ENCODE assay signal across 1 cellular context in genomic region chr1:16178596-16179497, GRCh38.
TF ChIP-seq lines count a peak whose summit lies in the region.

No MANE protein-coding gene starts in this region.

TF ChIP-seq in HepG2, 621 proteins besides CTCF, POLR2A, EP300 and RAD21 (continued from another document and continues in another):
- peak; percentile 48; the same call in 1 of the 2 replicates for TF ChIP-seq ARID4A (CRISPR knock-in tag; IDR thresholded peaks at IDR 0.05; ENCODE audit: borderline replicate concordance)
- TF ChIP-seq ZSCAN21 (CRISPR knock-in tag; IDR thresholded peaks at IDR 0.05; ENCODE audit: borderline replicate concordance): peak; percentile 72; the same call in 1 of the 2 replicates
- no peak for TF ChIP-seq DR1 (CRISPR knock-in tag; IDR thresholded peaks at IDR 0.05)
- peak; percentile 77 for TF ChIP-seq IRF9 (CRISPR knock-in tag; IDR thresholded peaks at IDR 0.05; ENCODE audit: borderline replicate concordance)
- no peak for TF ChIP-seq TERF1 (CRISPR knock-in tag; IDR thresholded peaks at IDR 0.05)
- no peak for TF ChIP-seq ZNF616 (CRISPR knock-in tag; IDR thresholded peaks at IDR 0.05; ENCODE audit: low read depth)
- peak; percentile 49; the same call in 1 of the 2 replicates for TF ChIP-seq SOX5 (CRISPR knock-in tag; IDR thresholded peaks at IDR 0.05; ENCODE audit: borderline replicate concordance)
- 0 out of 2 replicates have a peak, but pooled peaks have one; percentile 72 for TF ChIP-seq TMF1 (CRISPR knock-in tag; IDR thresholded peaks at IDR 0.05; ENCODE audit: low read depth)
- no peak for TF ChIP-seq PBX3 (CRISPR knock-in tag; IDR thresholded peaks at IDR 0.05; ENCODE audit: borderline replicate concordance)
- peak; percentile 62; the same call in 1 of the 2 replicates for TF ChIP-seq NRL (CRISPR knock-in tag; IDR thresholded peaks at IDR 0.05; ENCODE audit: borderline replicate concordance)
- TF ChIP-seq ZNF263 (CRISPR knock-in tag; IDR thresholded peaks at IDR 0.05): no peak; the same call in 1 of the 2 replicates
- no peak for TF ChIP-seq NFRKB (IDR thresholded peaks at IDR 0.05)
- no peak for TF ChIP-seq RELA (CRISPR knock-in tag; IDR thresholded peaks at IDR 0.05)
- peak; percentile 96 for TF ChIP-seq ZNF18 (CRISPR knock-in tag; IDR thresholded peaks at IDR 0.05; ENCODE audit: insufficient replicate concordance)
- 0 out of 2 replicates have a peak, but pooled peaks have one; percentile 67 for TF ChIP-seq ZSCAN29 (CRISPR knock-in tag; conservative IDR thresholded peaks at IDR 0.05)
- no peak for TF ChIP-seq ZNF329 (CRISPR knock-in tag; IDR thresholded peaks at IDR 0.05; ENCODE audit: low read depth)
- TF ChIP-seq ARHGAP35 (CRISPR knock-in tag; IDR thresholded peaks at IDR 0.05; ENCODE audit: borderline replicate concordance): peak; percentile 39; the same call in 1 of the 2 replicates
- no peak for TF ChIP-seq CC2D1A (CRISPR knock-in tag; IDR thresholded peaks at IDR 0.05)
- TF ChIP-seq MXI1 (IDR thresholded peaks at IDR 0.05; ENCODE audit: borderline replicate concordance, low read depth, low read length): peak; percentile 60; the same call in 1 of the 3 replicates
- no peak for TF ChIP-seq ZNF703 (CRISPR knock-in tag; IDR thresholded peaks at IDR 0.05; ENCODE audit: borderline replicate concordance)
- no peak for TF ChIP-seq U2AF2 (IDR thresholded peaks at IDR 0.05; ENCODE audit: low read depth, low read length)
- TF ChIP-seq ZSCAN31 (CRISPR knock-in tag; IDR thresholded peaks at IDR 0.05; ENCODE audit: low read depth): 0 out of 2 replicates have a peak, but pooled peaks have one; percentile 56
- no peak for TF ChIP-seq MBNL3 (CRISPR knock-in tag; conservative IDR thresholded peaks at IDR 0.05)
- no peak for TF ChIP-seq ZNF547 (CRISPR knock-in tag; IDR thresholded peaks at IDR 0.05)
- peak; percentile 84; the same call in 1 of the 2 replicates for TF ChIP-seq ZBTB20 (CRISPR knock-in tag; IDR thresholded peaks at IDR 0.05; ENCODE audit: borderline replicate concordance, low read depth)
- no peak for TF ChIP-seq SETDB1 (CRISPR knock-in tag; IDR thresholded peaks at IDR 0.05; ENCODE audit: borderline replicate concordance)
- TF ChIP-seq SMC3 (IDR thresholded peaks at IDR 0.05; ENCODE audit: low read length): no peak
- no peak for TF ChIP-seq NR2F2 (IDR thresholded peaks at IDR 0.05; ENCODE audit: borderline replicate concordance, low read depth)
- TF ChIP-seq KAT8 (CRISPR knock-in tag; IDR thresholded peaks at IDR 0.05): no peak; the same call in 1 of the 2 replicates
- TF ChIP-seq SIX4 (CRISPR knock-in tag; IDR thresholded peaks at IDR 0.05): no peak
- peak; percentile 20; the same call in 1 of the 2 replicates for TF ChIP-seq ZNF441 (CRISPR knock-in tag; IDR thresholded peaks at IDR 0.05; ENCODE audit: borderline replicate concordance)
- TF ChIP-seq CHD2 (IDR thresholded peaks at IDR 0.05; ENCODE audit: low read depth, low read length): no peak
- TF ChIP-seq ATF6 (CRISPR knock-in tag; conservative IDR thresholded peaks at IDR 0.05): no peak
- TF ChIP-seq ZNF883 (CRISPR knock-in tag; IDR thresholded peaks at IDR 0.05; ENCODE audit: not compliant biosample characterization): no peak
- peak; percentile 86 for TF ChIP-seq ELF3 (CRISPR knock-in tag; IDR thresholded peaks at IDR 0.05)
- peak; percentile 66 for TF ChIP-seq HNF4G (IDR thresholded peaks at IDR 0.05; ENCODE audit: borderline replicate concordance, low read depth, low read length)
- peak; percentile 52; the same call in 1 of the 2 replicates for TF ChIP-seq HNF4G (CRISPR knock-in tag; IDR thresholded peaks at IDR 0.05; ENCODE audit: borderline replicate concordance, low read depth)
- TF ChIP-seq RARG (CRISPR knock-in tag; IDR thresholded peaks at IDR 0.05; ENCODE audit: low read depth): 0 out of 2 replicates have a peak, but pooled peaks have one; percentile 60
- no peak for TF ChIP-seq ZNF326 (CRISPR knock-in tag; IDR thresholded peaks at IDR 0.05; ENCODE audit: borderline replicate concordance)
- TF ChIP-seq HCFC1 (IDR thresholded peaks at IDR 0.05; ENCODE audit: low read depth, low read length): no peak
- peak; percentile 54 for TF ChIP-seq MED8 (CRISPR knock-in tag; IDR thresholded peaks at IDR 0.05; ENCODE audit: insufficient replicate concordance)
- peak; percentile 92 for TF ChIP-seq ZGPAT (CRISPR knock-in tag; IDR thresholded peaks at IDR 0.05)
- TF ChIP-seq ZNF414 (CRISPR knock-in tag; IDR thresholded peaks at IDR 0.05): no peak
- TF ChIP-seq THRA (CRISPR knock-in tag; IDR thresholded peaks at IDR 0.05; ENCODE audit: borderline replicate concordance): peak; percentile 89
- peak; percentile 47; the same call in 1 of the 2 replicates for TF ChIP-seq IKZF5 (CRISPR knock-in tag; IDR thresholded peaks at IDR 0.05)
- TF ChIP-seq SALL2 (CRISPR knock-in tag; IDR thresholded peaks at IDR 0.05): no peak
- peak; percentile 76 for TF ChIP-seq PPARG (CRISPR knock-in tag; conservative IDR thresholded peaks at IDR 0.05)
